In the genomic region with DNA sequence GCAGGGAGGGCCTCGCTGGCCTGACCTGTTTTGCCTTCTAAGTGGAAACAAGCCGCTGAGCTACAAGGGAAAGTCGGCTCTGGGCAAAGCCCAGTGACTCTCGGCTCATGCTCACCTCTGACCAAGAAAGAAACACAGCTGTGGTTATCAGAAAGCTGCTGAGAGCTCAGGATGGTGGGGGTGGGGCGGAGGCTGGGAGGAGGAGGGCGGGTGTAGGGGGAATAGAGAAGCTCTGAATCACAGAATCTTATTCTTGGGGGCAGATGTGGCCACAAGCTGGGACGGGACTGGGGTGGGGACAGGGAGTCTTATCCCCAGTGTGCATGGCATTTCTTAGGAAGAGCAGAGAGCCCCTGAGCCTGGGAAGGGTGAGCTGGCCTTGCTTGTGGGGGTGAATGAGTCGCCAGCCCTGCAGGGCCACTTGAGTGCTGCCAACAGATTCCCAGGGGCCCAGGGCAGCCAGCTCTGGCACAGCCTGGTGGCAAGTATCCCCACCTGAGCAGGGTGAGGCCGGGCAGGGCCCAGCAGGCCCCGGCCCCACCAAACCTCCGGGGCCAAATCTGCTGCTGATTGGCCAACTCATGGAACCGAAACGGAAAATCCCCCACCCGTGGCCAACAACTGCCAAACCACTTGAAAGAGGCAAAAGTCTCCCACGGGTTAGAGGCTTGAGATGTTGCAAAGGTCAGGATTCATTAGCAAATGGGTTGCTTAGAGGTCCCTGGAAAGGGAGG, we compare ENCODE assay signal across 1 cellular context.
TF ChIP-seq lines count a peak whose summit lies in the region.

No MANE protein-coding gene starts in this region.

TF ChIP-seq in HEK293, 187 proteins besides CTCF, POLR2A, EP300 and RAD21 (continued from another document):
- TF ChIP-seq, protein P1, sequence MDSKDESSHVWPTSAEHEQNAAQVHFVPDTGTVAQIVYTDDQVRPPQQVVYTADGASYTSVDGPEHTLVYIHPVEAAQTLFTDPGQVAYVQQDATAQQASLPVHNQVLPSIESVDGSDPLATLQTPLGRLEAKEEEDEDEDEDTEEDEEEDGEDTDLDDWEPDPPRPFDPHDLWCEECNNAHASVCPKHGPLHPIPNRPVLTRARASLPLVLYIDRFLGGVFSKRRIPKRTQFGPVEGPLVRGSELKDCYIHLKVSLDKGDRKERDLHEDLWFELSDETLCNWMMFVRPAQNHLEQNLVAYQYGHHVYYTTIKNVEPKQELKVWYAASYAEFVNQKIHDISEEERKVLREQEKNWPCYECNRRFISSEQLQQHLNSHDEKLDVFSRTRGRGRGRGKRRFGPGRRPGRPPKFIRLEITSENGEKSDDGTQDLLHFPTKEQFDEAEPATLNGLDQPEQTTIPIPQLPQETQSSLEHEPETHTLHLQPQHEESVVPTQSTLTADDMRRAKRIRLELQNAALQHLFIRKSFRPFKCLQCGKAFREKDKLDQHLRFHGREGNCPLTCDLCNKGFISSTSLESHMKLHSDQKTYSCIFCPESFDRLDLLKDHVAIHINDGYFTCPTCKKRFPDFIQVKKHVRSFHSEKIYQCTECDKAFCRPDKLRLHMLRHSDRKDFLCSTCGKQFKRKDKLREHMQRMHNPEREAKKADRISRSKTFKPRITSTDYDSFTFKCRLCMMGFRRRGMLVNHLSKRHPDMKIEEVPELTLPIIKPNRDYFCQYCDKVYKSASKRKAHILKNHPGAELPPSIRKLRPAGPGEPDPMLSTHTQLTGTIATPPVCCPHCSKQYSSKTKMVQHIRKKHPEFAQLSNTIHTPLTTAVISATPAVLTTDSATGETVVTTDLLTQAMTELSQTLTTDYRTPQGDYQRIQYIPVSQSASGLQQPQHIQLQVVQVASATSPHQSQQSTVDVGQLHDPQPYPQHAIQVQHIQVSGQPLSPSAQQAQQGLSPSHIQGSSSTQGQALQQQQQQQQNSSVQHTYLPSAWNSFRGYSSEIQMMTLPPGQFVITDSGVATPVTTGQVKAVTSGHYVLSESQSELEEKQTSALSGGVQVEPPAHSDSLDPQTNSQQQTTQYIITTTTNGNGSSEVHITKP (tag by site-specific recombination; IDR thresholded peaks at IDR 0.05): peak; percentile 41; the same call in 1 of the 2 replicates
- TF ChIP-seq, protein P2, sequence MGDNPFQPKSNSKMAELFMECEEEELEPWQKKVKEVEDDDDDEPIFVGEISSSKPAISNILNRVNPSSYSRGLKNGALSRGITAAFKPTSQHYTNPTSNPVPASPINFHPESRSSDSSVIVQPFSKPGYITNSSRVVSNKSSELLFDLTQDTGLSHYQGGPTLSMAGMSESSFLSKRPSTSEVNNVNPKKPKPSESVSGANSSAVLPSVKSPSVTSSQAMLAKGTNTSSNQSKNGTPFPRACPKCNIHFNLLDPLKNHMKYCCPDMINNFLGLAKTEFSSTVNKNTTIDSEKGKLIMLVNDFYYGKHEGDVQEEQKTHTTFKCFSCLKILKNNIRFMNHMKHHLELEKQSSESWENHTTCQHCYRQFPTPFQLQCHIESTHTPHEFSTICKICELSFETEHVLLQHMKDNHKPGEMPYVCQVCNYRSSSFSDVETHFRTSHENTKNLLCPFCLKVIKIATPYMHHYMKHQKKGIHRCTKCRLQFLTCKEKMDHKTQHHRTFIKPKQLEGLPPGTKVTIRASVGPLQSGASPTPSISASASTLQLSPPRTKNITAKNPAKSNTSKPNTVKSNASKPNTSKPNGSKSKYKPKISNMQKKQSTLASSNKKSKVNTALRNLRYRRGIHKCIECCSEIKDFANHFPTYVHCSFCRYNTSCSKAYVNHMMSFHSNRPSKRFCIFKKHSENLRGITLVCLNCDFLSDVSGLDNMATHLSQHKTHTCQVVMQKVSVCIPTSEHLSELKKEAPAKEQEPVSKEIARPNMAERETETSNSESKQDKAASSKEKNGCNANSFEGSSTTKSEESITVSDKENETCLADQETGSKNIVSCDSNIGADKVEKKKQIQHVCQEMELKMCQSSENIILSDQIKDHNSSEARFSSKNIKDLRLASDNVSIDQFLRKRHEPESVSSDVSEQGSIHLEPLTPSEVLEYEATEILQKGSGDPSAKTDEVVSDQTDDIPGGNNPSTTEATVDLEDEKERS (tag by site-specific recombination; IDR thresholded peaks at IDR 0.05): no peak
- TF ChIP-seq BCL11A (tag by site-specific recombination; IDR thresholded peaks at IDR 0.05; ENCODE audit: low read depth): no peak
- no peak for TF ChIP-seq ZNF555 (tag by site-specific recombination; conservative IDR thresholded peaks at IDR 0.05)
- no peak for TF ChIP-seq ZNF48 (tag by site-specific recombination; IDR thresholded peaks at IDR 0.05)
- no peak for TF ChIP-seq ZFP37 (tag by site-specific recombination; IDR thresholded peaks at IDR 0.05)
- TF ChIP-seq GLIS1 (tag by site-specific recombination; IDR thresholded peaks at IDR 0.05): 0 out of 2 replicates have a peak, but pooled peaks have one; percentile 33
- no peak for TF ChIP-seq GLI4 (tag by site-specific recombination; IDR thresholded peaks at IDR 0.05)
- TF ChIP-seq, protein P3, sequence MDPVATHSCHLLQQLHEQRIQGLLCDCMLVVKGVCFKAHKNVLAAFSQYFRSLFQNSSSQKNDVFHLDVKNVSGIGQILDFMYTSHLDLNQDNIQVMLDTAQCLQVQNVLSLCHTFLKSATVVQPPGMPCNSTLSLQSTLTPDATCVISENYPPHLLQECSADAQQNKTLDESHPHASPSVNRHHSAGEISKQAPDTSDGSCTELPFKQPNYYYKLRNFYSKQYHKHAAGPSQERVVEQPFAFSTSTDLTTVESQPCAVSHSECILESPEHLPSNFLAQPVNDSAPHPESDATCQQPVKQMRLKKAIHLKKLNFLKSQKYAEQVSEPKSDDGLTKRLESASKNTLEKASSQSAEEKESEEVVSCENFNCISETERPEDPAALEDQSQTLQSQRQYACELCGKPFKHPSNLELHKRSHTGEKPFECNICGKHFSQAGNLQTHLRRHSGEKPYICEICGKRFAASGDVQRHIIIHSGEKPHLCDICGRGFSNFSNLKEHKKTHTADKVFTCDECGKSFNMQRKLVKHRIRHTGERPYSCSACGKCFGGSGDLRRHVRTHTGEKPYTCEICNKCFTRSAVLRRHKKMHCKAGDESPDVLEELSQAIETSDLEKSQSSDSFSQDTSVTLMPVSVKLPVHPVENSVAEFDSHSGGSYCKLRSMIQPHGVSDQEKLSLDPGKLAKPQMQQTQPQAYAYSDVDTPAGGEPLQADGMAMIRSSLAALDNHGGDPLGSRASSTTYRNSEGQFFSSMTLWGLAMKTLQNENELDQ (tag by site-specific recombination; IDR thresholded peaks at IDR 0.05; ENCODE audit: low read depth): no peak
